8 cellular contexts compared by ENCODE assay signal in genomic region chr16:14302031-14302398, GRCh38.
DNase-seq lines count a peak whose midpoint lies in the region; ATAC-seq and TF ChIP-seq lines count a peak whose summit lies in the region.

No MANE protein-coding gene starts in this region.

- ATAC-seq in GM19467 (IDR thresholded peaks at IDR 0.05; ENCODE audit: unreplicated experiment) (peak; percentile 40), GM18858 (IDR thresholded peaks at IDR 0.05; ENCODE audit: unreplicated experiment) (no peak)

- H3K27me3 ChIP-seq in muscle layer of colon (ENCODE audit: control insufficient read depth in 1 of 2, insufficient read depth in 2 of 2, low read length in 2 of 2): no peaks in the 10 kb centered on the region

- H3K4me1 ChIP-seq in muscle layer of colon (ENCODE audit: insufficient read depth, low read length): peaks cover 30% of the 10 kb centered on the region

- H3K4me3 ChIP-seq in muscle layer of colon (ENCODE audit: low read depth in 1 of 2, low read length in 2 of 2): peak overlapping the region; percentile 72 to 80

- DNase-seq in ELR (ENCODE audit: low read depth) (peak; percentile 72), HK-2 (ENCODE audit: unreplicated experiment) (peak; percentile 73), SW480 (ENCODE audit: low spot score) (peak; percentile 47), erythroblast (lab: John Stamatoyannopoulos, UW) (peak; percentile 65 to 68), NCI-H128 (lab: John Stamatoyannopoulos, UW; ENCODE audit: unreplicated experiment) (no peak)

- no peaks in the 10 kb centered on the region for H3K36me3 ChIP-seq in muscle layer of colon (ENCODE audit: insufficient read depth, low read length)

- peak overlapping the region; percentile 81 for H3K27ac ChIP-seq in muscle layer of colon (ENCODE audit: low read depth, low read length)

- no peak overlapping the region for H3K9ac ChIP-seq in muscle layer of colon (ENCODE audit: low read length)

- TF ChIP-seq POLR2A in erythroblast (IDR thresholded peaks at IDR 0.05; ENCODE audit: low read length): no peak

- H3K9me3 ChIP-seq in muscle layer of colon (ENCODE audit: low read length): no peaks in the 10 kb centered on the region
